In the genomic region with DNA sequence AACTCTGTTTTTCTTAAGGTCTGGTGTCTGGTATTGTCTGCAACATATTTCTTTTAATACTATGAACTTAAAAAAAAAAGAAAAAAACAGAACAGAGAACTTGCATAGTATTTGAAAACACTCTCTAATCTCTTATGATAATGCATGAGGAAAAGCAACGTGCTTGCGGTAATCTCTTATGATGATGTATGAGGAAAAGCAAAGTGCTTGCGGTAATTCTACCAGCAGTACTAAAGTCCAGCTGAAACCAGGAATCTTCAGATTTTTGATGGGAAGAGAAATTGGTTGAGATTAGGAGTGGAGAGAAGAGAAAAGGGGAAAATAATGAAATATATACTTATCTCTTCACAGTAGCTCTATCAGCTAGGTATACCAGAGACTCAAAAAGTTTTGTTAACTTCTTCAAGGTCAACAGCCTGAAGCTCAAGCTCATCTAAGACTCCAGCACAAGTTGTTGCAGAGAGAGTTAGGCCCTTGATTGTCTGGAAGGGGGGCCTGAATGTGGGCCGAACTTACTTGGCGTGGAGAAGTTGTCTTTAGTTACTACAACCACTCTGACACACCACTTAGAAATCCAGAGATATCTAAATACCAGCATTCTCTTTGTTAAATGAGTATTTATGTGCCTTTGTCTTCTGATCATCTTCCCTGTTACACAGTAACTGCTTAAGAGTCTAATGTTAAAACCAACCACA, we compare ENCODE assay signal across 16 cellular contexts.
A peak's percentile ranks its signal among the peaks of the same experiment; 100 is the strongest.
DNase-seq lines count a peak whose midpoint lies in the region; ATAC-seq and TF ChIP-seq lines count a peak whose summit lies in the region.
"Had no signal": no experiment of that assay in that cellular context is flagged by ENCODE, and none has a peak within 500 bp of the region (broad histone marks: within the 10 kb centered on the region; RNA-seq: fewer than 3 reads in every experiment).

No MANE protein-coding gene starts in this region.

- no peaks in the 10 kb centered on the region for H3K9me3 ChIP-seq in IMR-90 (ENCODE audit: control insufficient read depth, insufficient read depth, low read length)

- dilution Hi-C loops in IMR-90 (cut with HindIII; ENCODE audit: low sequenced_read_pairs, unreplicated experiment): no loop called here

- DNase-seq in IMR-90 (peak; percentile 12), choroid plexus epithelial cell (ENCODE audit: low read depth) (peak; percentile 2), kidney tubule cell (ENCODE audit: low spot score) (peak; percentile 32), renal cortical epithelial cell (ENCODE audit: low read depth) (peak; percentile 54), NCI-H2029 (lab: John Stamatoyannopoulos, UW) (no peak), T-helper 2 cell (no peak), HT-29 (ENCODE audit: low spot score) (no peak), superior temporal gyrus (ENCODE audit: extremely low spot score) (no peak)
- DNase-seq: 8988T; CD8-positive, alpha-beta T cell; COR-L47; DMS 273 treated with DMSO at 0.1 percent for 48 hours; DMS53; DND-41; H9 had no signal

- no peak overlapping the region for H3K23ac ChIP-seq in IMR-90 (ENCODE audit: low read depth, low read length)

- BruUV-seq in IMR-90 (replicated peaks; lab: Mats Ljungman, UMichigan): no TSS peak

- H3K36me3 ChIP-seq in IMR-90 (ENCODE audit: control insufficient read depth, insufficient read depth, low read length): no peaks in the 10 kb centered on the region
- H3K36me3 ChIP-seq: BLaER1 treated with 17β-estradiol and CSF1 and Interleukin-3, amounts not matched to agents 10 nM and 100 nM had no signal

- H2AK5ac ChIP-seq in IMR-90 (ENCODE audit: low read depth, low read length): no peak overlapping the region

- no peak overlapping the region for H4K8ac ChIP-seq in IMR-90 (ENCODE audit: low read depth in 2 of 2, low read length in 2 of 2)

- CTCF ChIA-PET in IMR-90 (lab: Yijun Ruan, JAX): no interaction called here

- H2BK20ac ChIP-seq in IMR-90 (ENCODE audit: low read depth, low read length): no peak overlapping the region

- no peak overlapping the region for H3K14ac ChIP-seq in IMR-90 (replicated peaks; ENCODE audit: low read depth, low read length)

- H3K9ac ChIP-seq in IMR-90 (ENCODE audit: low read depth, low read length): no peak overlapping the region
- H3K9ac ChIP-seq: BLaER1 treated with 17β-estradiol and CSF1 and Interleukin-3, amounts not matched to agents 10 nM and 100 nM had no signal

- H2AK9ac ChIP-seq in IMR-90 (replicated peaks; ENCODE audit: low read depth, low read length, poor library complexity): no peak overlapping the region

- no peaks in the 10 kb centered on the region for H3K27me3 ChIP-seq in IMR-90 (ENCODE audit: control insufficient read depth, insufficient read depth, low read length)
- H3K27me3 ChIP-seq: BLaER1 treated with 17β-estradiol and CSF1 and Interleukin-3, amounts not matched to agents 10 nM and 100 nM had no signal

- no peak overlapping the region for H2AFZ ChIP-seq in IMR-90 (replicated peaks; ENCODE audit: low read length, poor library complexity)

- H3K18ac ChIP-seq in IMR-90 (ENCODE audit: low read depth, low read length): no peak overlapping the region

- no peak for ATAC-seq in IMR-90 (ENCODE audit: low read depth)
- ATAC-seq: CD8-positive, alpha-beta T cell had no signal

- H3K4ac ChIP-seq in IMR-90 (ENCODE audit: low read depth, low read length): no peak overlapping the region

- TF ChIP-seq RAD21 in IMR-90 (IDR thresholded peaks at IDR 0.05; ENCODE audit: low read length): no peak

- TF ChIP-seq CTCF in IMR-90 (conservative IDR thresholded peaks at IDR 0.05; ENCODE audit: low read depth, low read length) (no peak), choroid plexus epithelial cell (conservative IDR thresholded peaks at IDR 0.05; ENCODE audit: low read depth, low read length) (no peak)

- H3K79me1 ChIP-seq in IMR-90 (ENCODE audit: low read depth in 1 of 2, low read length in 2 of 2): peaks cover 3 to 5% of the 10 kb centered on the region in 2 experiments; a peak in 2 of 4 replicates

- intact Hi-C loops in IMR-90 (cut with micrococcal nuclease): no loop called here

- H2BK120ac ChIP-seq in IMR-90 (ENCODE audit: low read depth, low read length): no peak overlapping the region

- H4K5ac ChIP-seq in IMR-90 (ENCODE audit: low read depth, low read length): no peak overlapping the region

- H3K56ac ChIP-seq in IMR-90 (ENCODE audit: extremely low read depth, insufficient read depth, low read length): no peak overlapping the region

- no peaks in the 10 kb centered on the region; the same call in 1 of the 2 replicates for H3K9me1 ChIP-seq in IMR-90 (ENCODE audit: insufficient read depth, low read length)

- H4K91ac ChIP-seq in IMR-90 (ENCODE audit: insufficient read depth, low read depth, low read length): no peak overlapping the region

- in situ Hi-C loops in IMR-90 (cut with MboI; ENCODE audit: low sequenced_read_pairs): no loop called here

- POLR2A ChIA-PET in IMR-90 (lab: Charles Lee; ENCODE audit: unreplicated experiment): no interaction called here

- H2BK5ac ChIP-seq in IMR-90 (ENCODE audit: low read depth, low read length, poor library complexity, severe bottlenecking): no peak overlapping the region

- peaks cover 2% of the 10 kb centered on the region; the same call in 1 of the 2 replicates for H3K4me1 ChIP-seq in IMR-90 (ENCODE audit: control insufficient read depth, insufficient read depth, low read length)
- H3K4me1 ChIP-seq: BLaER1 treated with 17β-estradiol and CSF1 and Interleukin-3, amounts not matched to agents 10 nM and 100 nM had no signal

- H2BK15ac ChIP-seq in IMR-90 (ENCODE audit: low read depth, low read length): no peak overlapping the region

- H3K4me3 ChIP-seq in IMR-90 (ENCODE audit: insufficient read depth, low read depth, low read length): no peak overlapping the region
- no peak overlapping the region for H3K4me3 ChIP-seq in choroid plexus epithelial cell (ENCODE audit: low read depth, low read length)
- H3K4me3 ChIP-seq: BLaER1 treated with 17β-estradiol and CSF1 and Interleukin-3, amounts not matched to agents 10 nM and 100 nM had no signal

- no peak for TF ChIP-seq POLR2A in IMR-90 (IDR thresholded peaks at IDR 0.05; ENCODE audit: low read depth, low read length)

- no peaks in the 10 kb centered on the region for H4K20me1 ChIP-seq in IMR-90 (ENCODE audit: insufficient read depth, low read length)
- H4K20me1 ChIP-seq: BLaER1 treated with 17β-estradiol and CSF1 and Interleukin-3, amounts not matched to agents 10 nM and 100 nM had no signal

- no peak overlapping the region for H3K27ac ChIP-seq in IMR-90 (ENCODE audit: insufficient read depth, low read length)
- H3K27ac ChIP-seq: BLaER1 treated with 17β-estradiol and CSF1 and Interleukin-3, amounts not matched to agents 10 nM and 100 nM had no signal

- peak overlapping the region; percentile 19; the same call in 1 of the 2 replicates for H3K4me2 ChIP-seq in IMR-90 (ENCODE audit: low read depth, low read length)
- H3K4me2 ChIP-seq: BLaER1 treated with 17β-estradiol and CSF1 and Interleukin-3, amounts not matched to agents 10 nM and 100 nM had no signal

- WGBS in IMR-90 (ENCODE audit: extremely low coverage in 2 of 2, insufficient read length in 1 of 2), 2 experiments: no CpG with 5 or more reads among the region's 5 CpGs

TF ChIP-seq in IMR-90, 13 proteins besides CTCF, POLR2A, EP300 and RAD21:
- TF ChIP-seq MAZ (IDR thresholded peaks at IDR 0.05; ENCODE audit: borderline replicate concordance, low read depth, low read length) (no peak), MAFK (IDR thresholded peaks at IDR 0.05; ENCODE audit: low read depth, low read length) (no peak), CEBPB (IDR thresholded peaks at IDR 0.05; ENCODE audit: low read depth, low read length) (no peak), SMC3 (IDR thresholded peaks at IDR 0.05; ENCODE audit: low read depth, low read length) (no peak), NFE2L2 (IDR thresholded peaks at IDR 0.05; ENCODE audit: low read depth, low read length) (no peak), CHD1 (IDR thresholded peaks at IDR 0.05; ENCODE audit: low read depth, low read length) (no peak), RCOR1 (IDR thresholded peaks at IDR 0.05; ENCODE audit: insufficient replicate concordance, low read length) (no peak), RFX5 (IDR thresholded peaks at IDR 0.05; ENCODE audit: low read depth, low read length) (no peak), FOS (IDR thresholded peaks at IDR 0.05; ENCODE audit: low read depth, low read length) (no peak), BHLHE40 (IDR thresholded peaks at IDR 0.05; ENCODE audit: low read depth, low read length) (no peak), MXI1 (IDR thresholded peaks at IDR 0.05; ENCODE audit: borderline replicate concordance, low read depth, low read length) (no peak)
- TF ChIP-seq, protein P1, sequence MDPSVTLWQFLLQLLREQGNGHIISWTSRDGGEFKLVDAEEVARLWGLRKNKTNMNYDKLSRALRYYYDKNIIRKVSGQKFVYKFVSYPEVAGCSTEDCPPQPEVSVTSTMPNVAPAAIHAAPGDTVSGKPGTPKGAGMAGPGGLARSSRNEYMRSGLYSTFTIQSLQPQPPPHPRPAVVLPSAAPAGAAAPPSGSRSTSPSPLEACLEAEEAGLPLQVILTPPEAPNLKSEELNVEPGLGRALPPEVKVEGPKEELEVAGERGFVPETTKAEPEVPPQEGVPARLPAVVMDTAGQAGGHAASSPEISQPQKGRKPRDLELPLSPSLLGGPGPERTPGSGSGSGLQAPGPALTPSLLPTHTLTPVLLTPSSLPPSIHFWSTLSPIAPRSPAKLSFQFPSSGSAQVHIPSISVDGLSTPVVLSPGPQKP (IDR thresholded peaks at IDR 0.05; ENCODE audit: borderline replicate concordance, low read depth, low read length): no peak
- TF ChIP-seq, protein P2, sequence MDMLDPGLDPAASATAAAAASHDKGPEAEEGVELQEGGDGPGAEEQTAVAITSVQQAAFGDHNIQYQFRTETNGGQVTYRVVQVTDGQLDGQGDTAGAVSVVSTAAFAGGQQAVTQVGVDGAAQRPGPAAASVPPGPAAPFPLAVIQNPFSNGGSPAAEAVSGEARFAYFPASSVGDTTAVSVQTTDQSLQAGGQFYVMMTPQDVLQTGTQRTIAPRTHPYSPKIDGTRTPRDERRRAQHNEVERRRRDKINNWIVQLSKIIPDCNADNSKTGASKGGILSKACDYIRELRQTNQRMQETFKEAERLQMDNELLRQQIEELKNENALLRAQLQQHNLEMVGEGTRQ (IDR thresholded peaks at IDR 0.05; ENCODE audit: low read depth, low read length): no peak

Comparison
In these comparisons a context has a peak if more than half of its experiments do, and no peak if none do; other contexts are left out.
1. DNase-seq: peak in IMR-90 (single experiment), choroid plexus epithelial cell (single experiment), kidney tubule cell (single experiment) and renal cortical epithelial cell (single experiment); none in NCI-H2029 (single experiment), T-helper 2 cell (0 of 5), HT-29 (single experiment) and superior temporal gyrus (single experiment).